In genomic region chr3:9848860-9849259, GRCh38 we compare ENCODE assay signal across 10 cellular contexts. TPM values are rescaled to one million over a fixed set of nuclear protein-coding genes. Genes with fewer than 3 reads are reported as not detected.
A peak's percentile ranks its signal among the peaks of the same experiment; 100 is the strongest.
DNase-seq lines count a peak whose midpoint lies in the region; ATAC-seq, FAIRE-seq and TF ChIP-seq lines count a peak whose summit lies in the region.
"Not testable (repeated sequence)": the region's sequence is repeated elsewhere in the genome, so short reads cannot be mapped to it uniquely, and the experiment has no call there.
"Had no signal": no experiment of that assay in that cellular context is flagged by ENCODE, and none has a peak within 500 bp of the region (broad histone marks: within the 10 kb centered on the region; RNA-seq: fewer than 3 reads in every experiment).

No MANE protein-coding gene starts in this region.

- H3K9me3 Mint-ChIP-seq in activated naive CD4-positive, alpha-beta T cell treated with anti-CD3 and anti-CD28 coated beads, Interleukin-2, amount 10 ng/mL, durations not matched to agents 7 days and 5 days, result not testable (repeated sequence)

- TF ChIP-seq EP300 in A549 (IDR thresholded peaks at IDR 0.05), result not testable (repeated sequence)

- H4K20me1 ChIP-seq in PC-9 (ENCODE audit: insufficient read depth), result not testable (repeated sequence)

- peak; percentile 66 to 72 for TF ChIP-seq RAD21 in A549 (conservative IDR thresholded peaks at IDR 0.05 in 1 of 2, IDR thresholded peaks at IDR 0.05 in 1 of 2)

- H3K4me3 Mint-ChIP-seq in activated naive CD4-positive, alpha-beta T cell treated with anti-CD3 and anti-CD28 coated beads, Interleukin-2, amount 10 ng/mL, durations not matched to agents 7 days and 5 days, result not testable (repeated sequence)

- H3K36me3 Mint-ChIP-seq in activated naive CD4-positive, alpha-beta T cell treated with anti-CD3 and anti-CD28 coated beads, Interleukin-2, amount 10 ng/mL, durations not matched to agents 7 days and 5 days, result not testable (repeated sequence)

- CTCF ChIA-PET in A549 (lab: Yijun Ruan, JAX), result interaction anchor here (0.7 to 3.2 kb wide), 21 partner anchors 9 to 142 kb away, joined by 3 to 19 read pairs (median 4); partner anchors contain the start of genes CIDEC, CRELD1 and IL17RC
- CTCF ChIA-PET in PC-9 (lab: Charles Lee), result interaction anchor here (1.1 kb wide), 1 partner anchor 98 kb away, joined by 3 read pairs; no protein-coding TSS in a partner anchor
- CTCF ChIA-PET in activated naive CD4-positive, alpha-beta T cell treated with anti-CD3 and anti-CD28 coated beads, Interleukin-2, amount 10 ng/mL, durations not matched to agents 7 days and 5 days (lab: Charles Lee), result interaction anchor here (0.6 to 2.1 kb wide), 7 partner anchors 53 to 97 kb away, joined by 3 to 17 read pairs (median 3); partner anchors contain the start of genes CRELD1 and IL17RE

- TF ChIP-seq POLR2A in A549 (IDR thresholded peaks at IDR 0.05; ENCODE audit: low read length), result not testable (repeated sequence)

- not testable (repeated sequence) for H3K27me3 ChIP-seq in PC-9 (ENCODE audit: insufficient read depth, low read depth)

- ATAC-seq in A549, result not testable (repeated sequence)

- in situ Hi-C loops in G401 (cut with HindIII; ENCODE audit: low sequenced_read_pairs), result not testable (repeated sequence)

- FAIRE-seq in A549 (lab: Jason Lieb, UNC), result not testable (repeated sequence)

- BruUV-seq in PC-9 (replicated peaks; lab: Mats Ljungman, UMichigan), result not testable (repeated sequence)

- H3K27me3 Mint-ChIP-seq in activated naive CD4-positive, alpha-beta T cell treated with anti-CD3 and anti-CD28 coated beads, Interleukin-2, amount 10 ng/mL, durations not matched to agents 7 days and 5 days, result peaks cover 11% of the 10 kb centered on the region

- H3K36me3 ChIP-seq in PC-9 (ENCODE audit: low read depth), result not testable (repeated sequence)

- H3K27ac Mint-ChIP-seq in activated naive CD4-positive, alpha-beta T cell treated with anti-CD3 and anti-CD28 coated beads, Interleukin-2, amount 10 ng/mL, durations not matched to agents 7 days and 5 days, result not testable (repeated sequence)

- intact Hi-C loops in PC-9 (cut with micrococcal nuclease; ENCODE audit: unreplicated experiment), result loop anchor here (2.0 kb wide), 2 partner anchors 84 to 98 kb away; partner anchors contain the start of gene CRELD1

- H3K79me2 ChIP-seq in PC-9 (ENCODE audit: low read depth), result not testable (repeated sequence)

- H3K9me3 ChIP-seq in A549; PC-9 (ENCODE audit: insufficient read depth, low read depth): not testable (repeated sequence)

- not testable (repeated sequence) for H3F3A ChIP-seq in PC-9 (ENCODE audit: insufficient read depth, low read depth)

- not testable (repeated sequence) for H2AFZ ChIP-seq in PC-9

- not testable (repeated sequence) for H3K4me1 ChIP-seq in A549
- peaks cover 18% of the 10 kb centered on the region for H3K4me1 ChIP-seq in PC-9 (replicated peaks; ENCODE audit: insufficient read depth)

- H3K9me2 ChIP-seq in PC-9 (ENCODE audit: insufficient read depth), result not testable (repeated sequence)

- peak in 1 of 2 experiments; percentile 34 for DNase-seq in A549 (ENCODE audit: low read depth in 1 of 2, low spot score in 1 of 2)
- DNase-seq in G401 (ENCODE audit: low spot score), result peak; percentile 50
- peak; percentile 43 for DNase-seq in LHCN-M2 (ENCODE audit: low read depth)
- not testable (repeated sequence) for DNase-seq in PC-9
- DNase-seq in activated naive CD4-positive, alpha-beta T cell treated with anti-CD3 and anti-CD28 coated beads, Interleukin-2, amount 10 ng/mL, durations not matched to agents 7 days and 5 days, result peak; percentile 29
- DNase-seq in epithelial cell of esophagus (ENCODE audit: low read depth), result peak; percentile 45
- peak; percentile 29 for DNase-seq in kidney tubule cell (ENCODE audit: low spot score)
- DNase-seq in pons (ENCODE audit: low spot score), result peak; percentile 42

- H3K4me1 Mint-ChIP-seq in activated naive CD4-positive, alpha-beta T cell treated with anti-CD3 and anti-CD28 coated beads, Interleukin-2, amount 10 ng/mL, durations not matched to agents 7 days and 5 days, result peaks cover 21% of the 10 kb centered on the region

- H3K4me3 ChIP-seq in A549; PC-9; epithelial cell of esophagus (ENCODE audit: low read length): not testable (repeated sequence)

- POLR2A ChIA-PET in A549 (lab: Yijun Ruan, JAX), result interaction anchor here (0.6 kb wide), 1 partner anchor 317 kb away, joined by 5 read pairs; no protein-coding TSS in a partner anchor
- POLR2A ChIA-PET in PC-9 (lab: Charles Lee; ENCODE audit: unreplicated experiment), result not testable (repeated sequence)

- not testable (repeated sequence) for H3K4me2 ChIP-seq in A549, PC-9

- 32% methylated on average over 4 of the region's 4 CpGs for WGBS in A549 (ENCODE audit: missing lambda C conversion rate)

- TF ChIP-seq CTCF in A549 (IDR thresholded peaks at IDR 0.05) (peak; percentile 70), PC-9 (conservative IDR thresholded peaks at IDR 0.05) (peak; percentile 82), epithelial cell of esophagus (IDR thresholded peaks at IDR 0.05; ENCODE audit: insufficient read depth, low read depth, low read length, missing control alignments) (peak; percentile 50)

- H3K27ac ChIP-seq in A549, PC-9: not testable (repeated sequence)

TF ChIP-seq in A549, 52 proteins besides CTCF, POLR2A, EP300 and RAD21:
- TF ChIP-seq SMC3 (IDR thresholded peaks at IDR 0.05), result peak; percentile 70

RNA-seq across cellular contexts. Expression of gene RPUSD3, which starts 5.1 kb away (rescaled TPM):
- polyA plus RNA-seq in A549 (2011; rRNA removed), result 38.9 and 47.1 TPM in 2 replicates
- polyA plus RNA-seq in A549 (2012; cell fraction: cytosol; rRNA removed), result 61.3 and 76.6 TPM in 2 replicates
- 74.5 and 81.9 TPM in 2 replicates for polyA plus RNA-seq in A549 (2012; cell fraction: nucleus; rRNA removed)
- 42.2 to 45.0 TPM (median 44.5 TPM) in 3 replicates for polyA plus RNA-seq in A549 (2017; fragmentation: RNase III; extraction: RNeasy Plus Mini Kit Qiagen cat#74134 plus additional on column Dnase treatment)
- polyA minus RNA-seq in A549 (2011; rRNA and poly(A)+ RNA removed), result 39.0 and 44.1 TPM in 2 replicates
- total RNA-seq in G401 (2014; rRNA removed; shearing (Covaris generic)), result 82.7 and 98.7 TPM in 2 replicates
- 48.0 and 60.2 TPM in 2 replicates for total RNA-seq in LHCN-M2 (2014; rRNA removed)
- polyA plus RNA-seq in LHCN-M2 (2012), result 38.1 TPM
- 53.2 and 57.7 TPM in 2 replicates for total RNA-seq in PC-9 (2021)

RNA-seq across cellular contexts. Expression of gene CIDEC, which starts 31.2 kb away (rescaled TPM):
- 6.3 and 10.4 TPM in 2 replicates for polyA plus RNA-seq in A549 (2011; rRNA removed)
- polyA plus RNA-seq in A549 (2012; cell fraction: cytosol; rRNA removed), result 3.5 and 3.9 TPM in 2 replicates
- 2.5 and 3.5 TPM in 2 replicates for polyA plus RNA-seq in A549 (2012; cell fraction: nucleus; rRNA removed)
- polyA plus RNA-seq in A549 (2017; fragmentation: RNase III; extraction: RNeasy Plus Mini Kit Qiagen cat#74134 plus additional on column Dnase treatment), result 2.0 to 3.3 TPM (median 2.8 TPM) in 3 replicates
- 10.9 and 11.2 TPM in 2 replicates for polyA minus RNA-seq in A549 (2011; rRNA and poly(A)+ RNA removed)
- not detected in 2 replicates for total RNA-seq in G401 (2014; rRNA removed; shearing (Covaris generic))
- total RNA-seq in LHCN-M2 (2014; rRNA removed), result not detected in 2 replicates
- 0.07 TPM for polyA plus RNA-seq in LHCN-M2 (2012)
- 0.37 TPM in 1 of 2 replicates, not detected in the other for total RNA-seq in PC-9 (2021)
- total RNA-seq: glomerular endothelial cell, H4 had no signal

RNA-seq across cellular contexts. Expression of gene TTLL3, which starts 38.8 kb away (rescaled TPM):
- 13.0 and 18.1 TPM in 2 replicates for polyA plus RNA-seq in A549 (2011; rRNA removed)
- polyA plus RNA-seq in A549 (2012; cell fraction: cytosol; rRNA removed), result 13.6 and 14.1 TPM in 2 replicates
- 115 and 128 TPM in 2 replicates for polyA plus RNA-seq in A549 (2012; cell fraction: nucleus; rRNA removed)
- polyA plus RNA-seq in A549 (2017; fragmentation: RNase III; extraction: RNeasy Plus Mini Kit Qiagen cat#74134 plus additional on column Dnase treatment), result 9.9 to 12.8 TPM (median 10.3 TPM) in 3 replicates
- polyA minus RNA-seq in A549 (2011; rRNA and poly(A)+ RNA removed), result 23.9 and 25.2 TPM in 2 replicates
- total RNA-seq in G401 (2014; rRNA removed; shearing (Covaris generic)), result 4.6 and 5.4 TPM in 2 replicates
- total RNA-seq in LHCN-M2 (2014; rRNA removed), result 15.4 and 17.3 TPM in 2 replicates
- polyA plus RNA-seq in LHCN-M2 (2012), result 10.6 TPM
- 21.7 and 35.8 TPM in 2 replicates for total RNA-seq in PC-9 (2021)

RNA-seq across cellular contexts. Expression of gene JAGN1, which starts 41.5 kb away (rescaled TPM):
- polyA plus RNA-seq in A549 (2011; rRNA removed) (63.2 and 79.3 TPM in 2 replicates), A549 (2017; fragmentation: RNase III; extraction: RNeasy Plus Mini Kit Qiagen cat#74134 plus additional on column Dnase treatment) (48.6 to 53.7 TPM (median 49.6 TPM) in 3 replicates)
- polyA plus RNA-seq in A549 (2012; cell fraction: cytosol; rRNA removed), result 54.9 and 75.5 TPM in 2 replicates
- 28.0 and 40.6 TPM in 2 replicates for polyA plus RNA-seq in A549 (2012; cell fraction: nucleus; rRNA removed)
- 51.1 and 62.9 TPM in 2 replicates for polyA minus RNA-seq in A549 (2011; rRNA and poly(A)+ RNA removed)
- 25.1 and 30.0 TPM in 2 replicates for total RNA-seq in G401 (2014; rRNA removed; shearing (Covaris generic))
- total RNA-seq in LHCN-M2 (2014; rRNA removed) (54.1 and 56.5 TPM in 2 replicates), PC-9 (2021) (46.7 and 52.4 TPM in 2 replicates)
- 35.3 TPM for polyA plus RNA-seq in LHCN-M2 (2012)

RNA-seq across cellular contexts. Expression of gene IL17RE, which starts 53.8 kb away (rescaled TPM):
- polyA plus RNA-seq in A549 (2011; rRNA removed), result 0.53 and 0.60 TPM in 2 replicates
- 0.65 and 0.79 TPM in 2 replicates for polyA plus RNA-seq in A549 (2012; cell fraction: cytosol; rRNA removed)
- polyA plus RNA-seq in A549 (2012; cell fraction: nucleus; rRNA removed), result 3.4 and 3.7 TPM in 2 replicates
- polyA plus RNA-seq in A549 (2017; fragmentation: RNase III; extraction: RNeasy Plus Mini Kit Qiagen cat#74134 plus additional on column Dnase treatment), result 0.44 to 0.67 TPM (median 0.47 TPM) in 3 replicates
- 0.92 and 1.3 TPM in 2 replicates for polyA minus RNA-seq in A549 (2011; rRNA and poly(A)+ RNA removed)
- 3.6 and 5.3 TPM in 2 replicates for total RNA-seq in G401 (2014; rRNA removed; shearing (Covaris generic))
- total RNA-seq in LHCN-M2 (2014; rRNA removed), result 1.1 and 1.9 TPM in 2 replicates
- polyA plus RNA-seq in LHCN-M2 (2012), result 2.3 TPM
- 22.7 and 23.8 TPM in 2 replicates for total RNA-seq in PC-9 (2021)
- total RNA-seq: H4 had no signal
